17 cellular contexts compared by ENCODE assay signal in the genomic region with DNA sequence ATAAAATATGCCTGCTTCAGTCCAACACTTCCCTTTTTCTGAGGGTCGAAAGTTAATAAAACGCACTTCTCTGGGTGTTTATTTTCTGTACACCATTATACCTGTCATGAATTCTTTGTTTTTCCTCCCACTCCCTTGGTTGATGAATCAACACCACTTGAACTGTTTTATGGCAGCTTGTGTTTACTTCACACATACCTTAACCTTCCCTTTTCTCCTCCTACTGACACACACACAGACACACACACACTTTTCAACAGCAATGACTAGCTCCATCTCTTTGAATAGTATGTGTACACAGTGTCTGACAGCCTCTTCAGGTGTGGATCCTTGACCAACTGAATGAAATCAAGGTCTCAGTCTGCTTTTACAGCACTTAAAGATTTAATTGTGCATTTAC.
DNase-seq lines count a peak whose midpoint lies in the region; ATAC-seq, FAIRE-seq and TF ChIP-seq lines count a peak whose summit lies in the region.
"Had no signal": no experiment of that assay in that cellular context is flagged by ENCODE, and none has a peak within 500 bp of the region (broad histone marks: within the 10 kb centered on the region; RNA-seq: fewer than 3 reads in every experiment).

No MANE protein-coding gene starts in this region.

- no peak for ATAC-seq in HG02571 (IDR thresholded peaks at IDR 0.05; ENCODE audit: unreplicated experiment)
- ATAC-seq: activated CD8-positive, alpha-beta T cell treated with anti-CD3 and anti-CD28 coated beads for 36 hours; naive thymus-derived CD8-positive, alpha-beta T cell had no signal

- no peaks in the 10 kb centered on the region; the same call in 1 of the 2 replicates for H3K27me3 Mint-ChIP-seq in HFFc6 (ENCODE audit: insufficient read depth)
- H3K27me3 Mint-ChIP-seq: IgD-negative memory B cell had no signal

- H3K27ac Mint-ChIP-seq in HFFc6, result no peak overlapping the region
- H3K27ac Mint-ChIP-seq: activated CD8-positive, alpha-beta T cell treated with anti-CD3 and anti-CD28 coated beads for 36 hours; IgD-negative memory B cell; naive thymus-derived CD8-positive, alpha-beta T cell had no signal

- intact Hi-C loops in posterior vena cava (cut with DNase I), result no loop called here

- DNase-seq in HFFc6 (peak; percentile 17), NCI-H510A treated with DMSO at 0.1 percent for 48 hours (lab: John Stamatoyannopoulos, UW) (peak; percentile 94), renal cortical epithelial cell (ENCODE audit: low read depth) (peak; percentile 86), posterior vena cava (ENCODE audit: low spot score) (no peak), dedifferentiated amniotic fluid mesenchymal stem cell (ENCODE audit: extremely low spot score) (no peak)
- DNase-seq: activated CD8-positive, alpha-beta T cell treated with anti-CD3 and anti-CD28 coated beads for 36 hours; dermis blood vessel endothelial cell; GF-D8; left ventricle myocardium inferior; naive thymus-derived CD8-positive, alpha-beta T cell; NCI-H1105 treated with DMSO at 0.1 percent for 48 hours; stimulated activated CD4-positive, alpha-beta T cell treated with anti-CD3 and anti-CD28 coated beads, Interleukin-15, amount 100 ng/mL, for 24 hours had no signal

- no peak for TF ChIP-seq CTCF in HFFc6 (IDR thresholded peaks at IDR 0.05)

- peaks cover 41% of the 10 kb centered on the region for H3K4me1 Mint-ChIP-seq in HFFc6 (ENCODE audit: low read depth)
- H3K4me1 Mint-ChIP-seq: IgD-negative memory B cell; naive thymus-derived CD8-positive, alpha-beta T cell had no signal

- H3K36me3 Mint-ChIP-seq in HFFc6 (ENCODE audit: low read depth), result peaks cover 14% of the 10 kb centered on the region
- H3K36me3 Mint-ChIP-seq: IgD-negative memory B cell; naive thymus-derived CD8-positive, alpha-beta T cell had no signal

- no peak overlapping the region for H3K4me3 Mint-ChIP-seq in HFFc6
- H3K4me3 Mint-ChIP-seq: activated CD8-positive, alpha-beta T cell treated with anti-CD3 and anti-CD28 coated beads for 36 hours; IgD-negative memory B cell; naive thymus-derived CD8-positive, alpha-beta T cell had no signal

- H3K9me3 Mint-ChIP-seq in HFFc6, result no peaks in the 10 kb centered on the region
- H3K9me3 Mint-ChIP-seq: activated CD8-positive, alpha-beta T cell treated with anti-CD3 and anti-CD28 coated beads for 36 hours; IgD-negative memory B cell; naive thymus-derived CD8-positive, alpha-beta T cell had no signal

- peak; percentile 60 for FAIRE-seq in colon (lab: Jason Lieb, UNC)
- FAIRE-seq: GM18507, GM19239 had no signal

Comparison
In these comparisons a context has a peak if more than half of its experiments do, and no peak if none do; other contexts are left out.
1. DNase-seq: peak in HFFc6 (single experiment), NCI-H510A treated with DMSO at 0.1 percent for 48 hours (single experiment) and renal cortical epithelial cell (single experiment); none in posterior vena cava (single experiment) and dedifferentiated amniotic fluid mesenchymal stem cell (single experiment).